Comparison of ENCODE assay signal across 19 cellular contexts in genomic region chr4:137635108-137635507, GRCh38.
DNase-seq lines count a peak whose midpoint lies in the region; ATAC-seq, FAIRE-seq and TF ChIP-seq lines count a peak whose summit lies in the region.
"Had no signal": no experiment of that assay in that cellular context is flagged by ENCODE, and none has a peak within 500 bp of the region (broad histone marks: within the 10 kb centered on the region; RNA-seq: fewer than 3 reads in every experiment).

No MANE protein-coding gene starts in this region.

- H3K27ac ChIP-seq in HepG2 (ENCODE audit: extremely low read length, insufficient read depth, low read length) = no peak overlapping the region
- H3K27ac ChIP-seq: colonic mucosa, esophagus squamous epithelium, pancreas, PC-9 had no signal

- BruUV-seq in HepG2 (replicated peaks; lab: Mats Ljungman, UMichigan) = no TSS peak

- H3K4me1 Mint-ChIP-seq in chondrocyte (ENCODE audit: low read depth) = peaks cover 16% of the 10 kb centered on the region
- H3K4me1 Mint-ChIP-seq in endothelial cell (ENCODE audit: unreplicated experiment) = peaks cover 7% of the 10 kb centered on the region
- H3K4me1 Mint-ChIP-seq: immature natural killer cell, T-cell had no signal

- H3K4me2 ChIP-seq in HepG2 (ENCODE audit: low read depth, low read length) = no peak overlapping the region
- H3K4me2 ChIP-seq: PC-9 had no signal

- TF ChIP-seq RAD21 in HepG2 (CRISPR knock-in tag; IDR thresholded peaks at IDR 0.05) = no peak

- no peaks in the 10 kb centered on the region for H3K36me3 ChIP-seq in HepG2 (replicated peaks in 1 of 2; ENCODE audit: control insufficient read depth in 1 of 2, insufficient read depth in 2 of 2, low read length in 2 of 2)
- H3K36me3 ChIP-seq: colonic mucosa, esophagus squamous epithelium, pancreas had no signal

- H3K4me1 ChIP-seq in HepG2 (ENCODE audit: insufficient read depth, low read length) = no peaks in the 10 kb centered on the region
- H3K4me1 ChIP-seq: colonic mucosa, pancreas had no signal

- no peaks in the 10 kb centered on the region for H4K20me1 ChIP-seq in HepG2 (ENCODE audit: insufficient read depth, low read length)

- TF ChIP-seq POLR2A in HepG2 (IDR thresholded peaks at IDR 0.05; ENCODE audit: insufficient read depth in 1 of 2, low read depth in 2 of 2, low read length in 2 of 2) = no peak

- TF ChIP-seq EP300 in HepG2 (IDR thresholded peaks at IDR 0.05; ENCODE audit: low read depth in 2 of 2, low read length in 2 of 2) (no peak), HepG2 (CRISPR knock-in tag; IDR thresholded peaks at IDR 0.05; ENCODE audit: borderline replicate concordance) (no peak)

- intact Hi-C loops in HepG2 (cut with micrococcal nuclease; ENCODE audit: unreplicated experiment) = no loop called here

- H3K36me3 Mint-ChIP-seq in chondrocyte (ENCODE audit: low read depth) = peaks cover 2% of the 10 kb centered on the region
- H3K36me3 Mint-ChIP-seq in endothelial cell (ENCODE audit: low read depth, unreplicated experiment) = no peaks in the 10 kb centered on the region
- H3K36me3 Mint-ChIP-seq: immature natural killer cell, T-cell had no signal

- H2AFZ ChIP-seq in HepG2 (ENCODE audit: low read length) = no peak overlapping the region
- H2AFZ ChIP-seq: PC-9 had no signal

- in situ Hi-C loops in HepG2 (cut with HindIII; ENCODE audit: extremely low pct_ligation_motif_present, low pct_unique_long_range_greater_than_20kb) = no loop called here

- H3K27me3 ChIP-seq in HepG2 (ENCODE audit: control insufficient read depth in 1 of 2, insufficient read depth in 2 of 2, low read length in 2 of 2) = no peaks in the 10 kb centered on the region
- H3K27me3 ChIP-seq: colonic mucosa, esophagus squamous epithelium, pancreas had no signal

- H3K4me3 Mint-ChIP-seq in chondrocyte (ENCODE audit: unreplicated experiment) = no peak overlapping the region
- H3K4me3 Mint-ChIP-seq in endothelial cell (ENCODE audit: unreplicated experiment) = no peak overlapping the region
- H3K4me3 Mint-ChIP-seq: activated T-cell treated with anti-CD3 and anti-CD28 coated beads, Interleukin-2, amount 50 U/mL, for 4 hours; immature natural killer cell; T-cell had no signal

- H3K9me3 Mint-ChIP-seq in chondrocyte (ENCODE audit: low read depth) (peaks cover 5% of the 10 kb centered on the region), endothelial cell (ENCODE audit: unreplicated experiment) (no peaks in the 10 kb centered on the region)
- H3K9me3 Mint-ChIP-seq: activated T-cell treated with anti-CD3 and anti-CD28 coated beads, Interleukin-2, amount 50 U/mL, for 4 hours had no signal

- ATAC-seq in HepG2 = no peak
- no peak for ATAC-seq in HG02623 (IDR thresholded peaks at IDR 0.05; ENCODE audit: unreplicated experiment)
- no peak for ATAC-seq in GM19351 (IDR thresholded peaks at IDR 0.05; ENCODE audit: unreplicated experiment)
- ATAC-seq: activated T-cell treated with anti-CD3 and anti-CD28 coated beads, Interleukin-2, amount 50 U/mL, for 4 hours; pancreas; T-cell had no signal

- no peaks in the 10 kb centered on the region for H3K27me3 Mint-ChIP-seq in chondrocyte (ENCODE audit: low read depth)
- H3K27me3 Mint-ChIP-seq in endothelial cell (ENCODE audit: unreplicated experiment) = no peaks in the 10 kb centered on the region
- H3K27me3 Mint-ChIP-seq: T-cell had no signal

- no peaks in the 10 kb centered on the region for H3K9me3 ChIP-seq in HepG2 (ENCODE audit: low read length)
- H3K9me3 ChIP-seq: colonic mucosa, esophagus squamous epithelium, pancreas had no signal

- no peak overlapping the region for H3K9ac ChIP-seq in HepG2 (ENCODE audit: insufficient read depth, low read depth, low read length)

- 0% methylated on average over 3 of the region's 3 CpGs for WGBS in HepG2 (ENCODE audit: low lambda C conversion rate)

- POLR2A ChIA-PET in HepG2 (lab: Yijun Ruan, JAX) = no interaction called here
- POLR2A ChIA-PET in HEK293T (lab: Yijun Ruan, JAX) = no interaction called here

- CTCF ChIA-PET in HepG2 (lab: Yijun Ruan, JAX; ENCODE audit: low intra/inter-chr PET ratio, low total read pairs) = no interaction called here
- CTCF ChIA-PET in HEK293T (lab: Yijun Ruan, JAX) = no interaction called here

- FAIRE-seq in HepG2 (lab: Jason Lieb, UNC) = no peak
- FAIRE-seq: HTR-8/SVneo, pancreas had no signal

- H3K79me2 ChIP-seq in HepG2 (ENCODE audit: insufficient read depth, low read length) = no peaks in the 10 kb centered on the region

- H3K4me3 ChIP-seq in HepG2 (replicated peaks in 1 of 3; ENCODE audit: insufficient read depth in 1 of 3, low read depth in 2 of 3, low read length in 3 of 3) = no peak overlapping the region
- H3K4me3 ChIP-seq: colonic mucosa, esophagus squamous epithelium, pancreas, PC-9 had no signal

- H3K27ac Mint-ChIP-seq in chondrocyte (ENCODE audit: unreplicated experiment) (peak overlapping the region; percentile 67), endothelial cell (ENCODE audit: unreplicated experiment) (no peak overlapping the region)
- H3K27ac Mint-ChIP-seq: immature natural killer cell, T-cell had no signal

- no peak for TF ChIP-seq CTCF in chondrocyte (IDR thresholded peaks at IDR 0.05)
- no peak for TF ChIP-seq CTCF in HepG2 (CRISPR knock-in tag; IDR thresholded peaks at IDR 0.05)
- TF ChIP-seq CTCF in endothelial cell (IDR thresholded peaks at IDR 0.05; ENCODE audit: unreplicated experiment) = no peak

- peak; percentile 32 for DNase-seq in AG08395 (ENCODE audit: low spot score)
- peak; percentile 90 for DNase-seq in MV-4-11 (lab: John Stamatoyannopoulos, UW)
- DNase-seq in chondrocyte (ENCODE audit: low spot score) = no peak
- peak; percentile 1 for DNase-seq in HepG2 (ENCODE audit: low spot score)
- no peak for DNase-seq in HEK293T (ENCODE audit: extremely low spot score)
- no peak for DNase-seq in endothelial cell (ENCODE audit: low spot score)
- DNase-seq: activated T-cell treated with anti-CD3 and anti-CD28 coated beads, Interleukin-2, amount 50 U/mL, for 4 hours; AML-193; colonic mucosa; DMS153; esophagus squamous epithelium; immature natural killer cell; NCI-H345; pancreas; PC-9; T-cell had no signal

TF ChIP-seq in HepG2, 621 proteins besides CTCF, POLR2A, EP300 and RAD21:
- peak; percentile 35; the same call in 1 of the 2 replicates for TF ChIP-seq CEBPB (IDR thresholded peaks at IDR 0.05; ENCODE audit: borderline replicate concordance, low read depth, low read length)
- no peak for TF ChIP-seq REL (CRISPR knock-in tag; conservative IDR thresholded peaks at IDR 0.05)
- TF ChIP-seq NCOA1 (CRISPR knock-in tag; IDR thresholded peaks at IDR 0.05) = no peak
TF ChIP-seq in HepG2: peak in this region for 1.

TF ChIP-seq in HEK293T, 16 proteins besides CTCF, POLR2A, EP300 and RAD21:
- no peak for TF ChIP-seq FOXA1 (IDR thresholded peaks at IDR 0.05)
- TF ChIP-seq ARNT (IDR thresholded peaks at IDR 0.05) = no peak
- no peak for TF ChIP-seq LEF1 (IDR thresholded peaks at IDR 0.05; ENCODE audit: borderline replicate concordance)
- TF ChIP-seq HDGF (IDR thresholded peaks at IDR 0.05; ENCODE audit: borderline replicate concordance) = no peak
- no peak for TF ChIP-seq ZNF384 (IDR thresholded peaks at IDR 0.05)
- TF ChIP-seq SUZ12 (IDR thresholded peaks at IDR 0.05) = no peak
- no peak for TF ChIP-seq L3MBTL2 (conservative IDR thresholded peaks at IDR 0.05)
- TF ChIP-seq NFRKB (IDR thresholded peaks at IDR 0.05) = no peak
- TF ChIP-seq FOXK2 (IDR thresholded peaks at IDR 0.05) = no peak
- TF ChIP-seq BHLHE40 (IDR thresholded peaks at IDR 0.05; ENCODE audit: borderline replicate concordance) = no peak
- TF ChIP-seq SP1 (IDR thresholded peaks at IDR 0.05) = no peak
- no peak for TF ChIP-seq PKNOX1 (IDR thresholded peaks at IDR 0.05)
- TF ChIP-seq CTBP1 (IDR thresholded peaks at IDR 0.05; ENCODE audit: borderline replicate concordance) = no peak
- TF ChIP-seq TARDBP (IDR thresholded peaks at IDR 0.05) = no peak
- no peak for TF ChIP-seq ELF4 (IDR thresholded peaks at IDR 0.05)
- no peak for TF ChIP-seq FOXM1 (IDR thresholded peaks at IDR 0.05; ENCODE audit: borderline replicate concordance)

Comparison
In these comparisons a context has a peak if more than half of its experiments do, and no peak if none do; other contexts are left out.
1. DNase-seq: peak in AG08395 (single experiment), MV-4-11 (single experiment) and HepG2 (single experiment); none in chondrocyte (single experiment), HEK293T (single experiment) and endothelial cell (single experiment).